In the genomic region with DNA sequence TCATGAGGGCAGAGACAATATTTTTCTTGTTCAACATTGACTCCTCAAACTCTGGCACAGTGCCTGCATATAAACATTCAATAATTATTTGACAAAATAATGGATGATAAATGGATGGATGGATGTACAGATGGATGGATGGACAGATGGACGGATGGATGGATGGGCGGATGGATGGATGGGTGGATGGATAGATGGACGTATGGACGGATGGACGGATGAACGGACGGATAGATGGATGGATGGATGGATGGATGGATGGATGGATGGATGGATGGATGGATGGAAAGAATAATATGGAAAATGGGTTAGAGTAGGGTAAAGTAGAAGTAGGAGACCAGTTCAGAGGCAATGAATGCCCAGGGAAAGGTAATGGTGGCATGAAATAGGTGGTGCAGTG, we compare ENCODE assay signal across 22 cellular contexts.
"Had no signal": no experiment of that assay in that cellular context is flagged by ENCODE, and none has a peak within 500 bp of the region (broad histone marks: within the 10 kb centered on the region; RNA-seq: fewer than 3 reads in every experiment).

No MANE protein-coding gene starts in this region.

- H3K36me3 Mint-ChIP-seq: neural progenitor cell had no signal

- H3K36me3 ChIP-seq: esophagus squamous epithelium, ovary, right atrium auricular region, sigmoid colon, transverse colon had no signal

- H3K27me3 ChIP-seq: esophagus squamous epithelium, foreskin keratinocyte, hepatocyte, neural progenitor cell, ovary, right atrium auricular region, sigmoid colon, testis, transverse colon had no signal

- ATAC-seq: effector memory CD8-positive, alpha-beta T cell; foreskin keratinocyte; left colon; left ventricle myocardium superior; natural killer cell had no signal

- H3K4me1 Mint-ChIP-seq: neural progenitor cell had no signal

- H3K4me3 ChIP-seq: esophagus squamous epithelium, hepatocyte, lung, neural progenitor cell, ovary, right atrium auricular region, sigmoid colon, skin epidermis, testis, transverse colon had no signal

- H3K27ac Mint-ChIP-seq: dendritic cell treated with granulocyte-macrophage colony-stimulating factor and Interleukin-4, amounts not matched to agents 40 ng/mL and 50 ng/mL, for 4 days; effector memory CD8-positive, alpha-beta T cell; natural killer cell; neural progenitor cell; stimulated activated naive CD8-positive, alpha-beta T cell treated with anti-CD3 and anti-CD28 coated beads, Interleukin-15, Interleukin-2, amounts not matched to agents 100 ng/mL and 50 ng/mL, for 24 hours had no signal

- H3K27me3 Mint-ChIP-seq: dendritic cell treated with granulocyte-macrophage colony-stimulating factor and Interleukin-4, amounts not matched to agents 40 ng/mL and 50 ng/mL, for 4 days; effector memory CD8-positive, alpha-beta T cell; stimulated activated naive CD8-positive, alpha-beta T cell treated with anti-CD3 and anti-CD28 coated beads, Interleukin-15, Interleukin-2, amounts not matched to agents 100 ng/mL and 50 ng/mL, for 24 hours had no signal

- DNase-seq: cerebellar nuclear complex; effector memory CD8-positive, alpha-beta T cell; esophagus squamous epithelium; foreskin keratinocyte; head of caudate nucleus; kidney; left colon; left ventricle myocardium superior; mesendoderm; natural killer cell; nucleus accumbens; ovary; sigmoid colon; testis; transverse colon had no signal

- H3K9me3 Mint-ChIP-seq: effector memory CD8-positive, alpha-beta T cell had no signal

- H3K27ac ChIP-seq: esophagus squamous epithelium, foreskin keratinocyte, hepatocyte, neural progenitor cell, ovary, right atrium auricular region, sigmoid colon, skin epidermis, testis, transverse colon had no signal

- H3K9me3 ChIP-seq: ovary, testis had no signal

- H3K4me1 ChIP-seq: esophagus squamous epithelium, foreskin keratinocyte, testis, transverse colon had no signal

- H3K4me3 Mint-ChIP-seq: dendritic cell treated with granulocyte-macrophage colony-stimulating factor and Interleukin-4, amounts not matched to agents 40 ng/mL and 50 ng/mL, for 4 days; effector memory CD8-positive, alpha-beta T cell; natural killer cell; neural progenitor cell; stimulated activated naive CD8-positive, alpha-beta T cell treated with anti-CD3 and anti-CD28 coated beads, Interleukin-15, Interleukin-2, amounts not matched to agents 100 ng/mL and 50 ng/mL, for 24 hours had no signal
